ENCODE assay signal across 23 cellular contexts in genomic region chr20:37977786-37978185, GRCh38. TPM values are rescaled to one million over a fixed set of nuclear protein-coding genes. Genes with fewer than 3 reads are reported as not detected.
A peak's percentile ranks its signal among the peaks of the same experiment; 100 is the strongest.
DNase-seq lines count a peak whose midpoint lies in the region; ATAC-seq and TF ChIP-seq lines count a peak whose summit lies in the region.
"Had no signal": no experiment of that assay in that cellular context is flagged by ENCODE, and none has a peak within 500 bp of the region (broad histone marks: within the 10 kb centered on the region; RNA-seq: fewer than 3 reads in every experiment).

No MANE protein-coding gene starts in this region.

- TF ChIP-seq POLR2A in ovary (IDR thresholded peaks at IDR 0.05) = no peak

- H3K4me1 Mint-ChIP-seq in activated naive CD4-positive, alpha-beta T cell treated with anti-CD3 and anti-CD28 coated beads, Interleukin-2, amount 50 U/mL, for 24 hours = peaks cover 15% of the 10 kb centered on the region
- H3K4me1 Mint-ChIP-seq in T-helper 17 cell = no peaks in the 10 kb centered on the region
- H3K4me1 Mint-ChIP-seq in naive thymus-derived CD4-positive, alpha-beta T cell = peaks cover 3 to 21% (median 16%) of the 10 kb centered on the region in 7 donors
- peaks cover 10 to 15% of the 10 kb centered on the region in 2 donors for H3K4me1 Mint-ChIP-seq in stimulated activated naive B cell treated with anti-CD40 and anti-IgM and Interleukin-4, amounts not matched to agents 10 μg/mL and 1 μg/mL and 100 μg/mL, for 72 hours

- H3K4me3 Mint-ChIP-seq in activated naive CD4-positive, alpha-beta T cell treated with anti-CD3 and anti-CD28 coated beads, Interleukin-2, amount 50 U/mL, for 24 hours = peak overlapping the region; percentile 2
- peak overlapping the region; percentile 10 for H3K4me3 Mint-ChIP-seq in T-helper 17 cell
- H3K4me3 Mint-ChIP-seq in naive thymus-derived CD4-positive, alpha-beta T cell = peak overlapping the region in 6 of 10 donors; percentile 8 to 67 (median 36)
- H3K4me3 Mint-ChIP-seq in stimulated activated naive B cell treated with anti-CD40 and anti-IgM and Interleukin-4, amounts not matched to agents 10 μg/mL and 1 μg/mL and 100 μg/mL, for 72 hours = no peak overlapping the region
- H3K4me3 Mint-ChIP-seq: CD4-positive, CD25-positive, alpha-beta regulatory T cell; HFFc6 had no signal

- H3K4me3 ChIP-seq in naive thymus-derived CD4-positive, alpha-beta T cell (ENCODE audit: low read length) = no peak overlapping the region
- H3K4me3 ChIP-seq in ovary = no peak overlapping the region

- POLR2A ChIA-PET in naive thymus-derived CD4-positive, alpha-beta T cell (lab: Charles Lee) = no interaction called here

- WGBS in ovary, 3 donors = 58 to 72% (median 59%) methylated on average over 6 of the region's 6 CpGs

- H3K36me3 ChIP-seq in naive thymus-derived CD4-positive, alpha-beta T cell (ENCODE audit: control insufficient read depth in 2 of 3, insufficient read depth in 3 of 3, low read length in 3 of 3) = peaks cover 0 to 15% (median 4%) of the 10 kb centered on the region in 3 experiments
- H3K36me3 ChIP-seq in ovary = no peaks in the 10 kb centered on the region

- no peak for TF ChIP-seq EP300 in ovary (IDR thresholded peaks at IDR 0.05)

- H3K9me3 Mint-ChIP-seq in activated naive CD4-positive, alpha-beta T cell treated with anti-CD3 and anti-CD28 coated beads, Interleukin-2, amount 50 U/mL, for 24 hours = peaks cover 7% of the 10 kb centered on the region
- peaks cover 0 to 4% (median 0%) of the 10 kb centered on the region in 11 donors for H3K9me3 Mint-ChIP-seq in naive thymus-derived CD4-positive, alpha-beta T cell
- H3K9me3 Mint-ChIP-seq in stimulated activated naive B cell treated with anti-CD40 and anti-IgM and Interleukin-4, amounts not matched to agents 10 μg/mL and 1 μg/mL and 100 μg/mL, for 72 hours = no peaks in the 10 kb centered on the region
- H3K9me3 Mint-ChIP-seq: HFFc6 had no signal

- H3K36me3 Mint-ChIP-seq in activated naive CD4-positive, alpha-beta T cell treated with anti-CD3 and anti-CD28 coated beads, Interleukin-2, amount 50 U/mL, for 24 hours = peaks cover 18% of the 10 kb centered on the region
- peaks cover 10% of the 10 kb centered on the region for H3K36me3 Mint-ChIP-seq in T-helper 17 cell (ENCODE audit: low read depth)
- peaks cover 1 to 46% (median 32%) of the 10 kb centered on the region in 5 donors for H3K36me3 Mint-ChIP-seq in naive thymus-derived CD4-positive, alpha-beta T cell
- H3K36me3 Mint-ChIP-seq in stimulated activated naive B cell treated with anti-CD40 and anti-IgM and Interleukin-4, amounts not matched to agents 10 μg/mL and 1 μg/mL and 100 μg/mL, for 72 hours = peaks cover 41 to 62% of the 10 kb centered on the region in 2 donors

- H3K27me3 Mint-ChIP-seq in activated naive CD4-positive, alpha-beta T cell treated with anti-CD3 and anti-CD28 coated beads, Interleukin-2, amount 50 U/mL, for 24 hours = no peaks in the 10 kb centered on the region
- no peaks in the 10 kb centered on the region for H3K27me3 Mint-ChIP-seq in T-helper 17 cell
- no peaks in the 10 kb centered on the region for H3K27me3 Mint-ChIP-seq in naive thymus-derived CD4-positive, alpha-beta T cell
- H3K27me3 Mint-ChIP-seq in stimulated activated naive B cell treated with anti-CD40 and anti-IgM and Interleukin-4, amounts not matched to agents 10 μg/mL and 1 μg/mL and 100 μg/mL, for 72 hours = peaks cover 0 to 1% of the 10 kb centered on the region in 2 donors
- H3K27me3 Mint-ChIP-seq: CD4-positive, CD25-positive, alpha-beta regulatory T cell had no signal

- CTCF ChIA-PET in naive thymus-derived CD4-positive, alpha-beta T cell (lab: Charles Lee) = no interaction called here

- no peaks in the 10 kb centered on the region for H3K9me3 ChIP-seq in T-helper 17 cell (ENCODE audit: control insufficient read depth, low read length, poor library complexity, severe bottlenecking)
- no peaks in the 10 kb centered on the region for H3K9me3 ChIP-seq in naive thymus-derived CD4-positive, alpha-beta T cell (ENCODE audit: control insufficient read depth in 2 of 3, low read length in 3 of 3)
- H3K9me3 ChIP-seq in ovary = no peaks in the 10 kb centered on the region

- intact Hi-C loops in naive thymus-derived CD4-positive, alpha-beta T cell (cut with micrococcal nuclease) = no loop called here
- intact Hi-C loops in ovary (cut with DNase I) = no loop called here

- H3K4me1 ChIP-seq in naive thymus-derived CD4-positive, alpha-beta T cell (ENCODE audit: control insufficient read depth in 2 of 2, insufficient read depth in 2 of 2, low read length in 2 of 2) = no peaks in the 10 kb centered on the region
- no peaks in the 10 kb centered on the region for H3K4me1 ChIP-seq in ovary (ENCODE audit: insufficient read depth)

- H3K27me3 ChIP-seq in naive thymus-derived CD4-positive, alpha-beta T cell (ENCODE audit: control insufficient read depth in 2 of 2, insufficient read depth in 2 of 2, low read length in 2 of 2) = no peaks in the 10 kb centered on the region
- no peaks in the 10 kb centered on the region for H3K27me3 ChIP-seq in ovary

- H3K27ac Mint-ChIP-seq in activated naive CD4-positive, alpha-beta T cell treated with anti-CD3 and anti-CD28 coated beads, Interleukin-2, amount 50 U/mL, for 24 hours = no peak overlapping the region
- H3K27ac Mint-ChIP-seq in T-helper 17 cell = no peak overlapping the region
- H3K27ac Mint-ChIP-seq in naive thymus-derived CD4-positive, alpha-beta T cell = no peak overlapping the region
- peak overlapping the region; percentile 49 for H3K27ac Mint-ChIP-seq in stimulated activated naive B cell treated with anti-CD40 and anti-IgM and Interleukin-4, amounts not matched to agents 10 μg/mL and 1 μg/mL and 100 μg/mL, for 72 hours
- H3K27ac Mint-ChIP-seq: CD4-positive, CD25-positive, alpha-beta regulatory T cell; HFFc6 had no signal

- no peak for TF ChIP-seq CTCF in ovary (IDR thresholded peaks at IDR 0.05)

- ATAC-seq in T-helper 17 cell (no peak), GM18520 (IDR thresholded peaks at IDR 0.05; ENCODE audit: unreplicated experiment) (no peak)
- ATAC-seq in naive thymus-derived CD4-positive, alpha-beta T cell = no peak
- no peak for ATAC-seq in stimulated activated naive B cell treated with anti-CD40 and anti-IgM and Interleukin-4, amounts not matched to agents 10 μg/mL and 1 μg/mL and 100 μg/mL, for 72 hours (replicated peaks)
- ATAC-seq: HepG2, PC-3 had no signal

- DNase-seq in activated naive CD4-positive, alpha-beta T cell treated with anti-CD3 and anti-CD28 coated beads, Interleukin-2, amount 50 U/mL, for 16 hours = no peak
- DNase-seq in T-helper 17 cell (no peak), cerebellum (ENCODE audit: low spot score) (no peak), ovary (no peak)
- DNase-seq in naive thymus-derived CD4-positive, alpha-beta T cell = no peak
- DNase-seq in stimulated activated naive B cell treated with anti-CD40 and anti-IgM and Interleukin-4, amounts not matched to agents 10 μg/mL and 1 μg/mL and 100 μg/mL, for 72 hours = no peak
- DNase-seq: 8988T; CD4-positive, CD25-positive, alpha-beta regulatory T cell; DMS153; GF-D8; HFFc6; KG1; MV-4-11; NCI-H1417 treated with DMSO at 0.1 percent for 48 hours; NCI-H187 treated with DMSO at 0.1 percent for 48 hours; NCI-H2227 treated with DMSO at 0.1 percent for 48 hours; NCI-H524 treated with DMSO at 0.1 percent for 48 hours; PC-3; RPMI8226; SIG-M5 had no signal

- no peak overlapping the region for H3K27ac ChIP-seq in naive thymus-derived CD4-positive, alpha-beta T cell (ENCODE audit: low read depth, low read length)
- H3K27ac ChIP-seq in ovary = no peak overlapping the region

RNA-seq across cellular contexts. Expression of gene TTI1, which starts 55.5 kb away (rescaled TPM):
- total RNA-seq in T-helper 17 cell (10 to 100 TPM; 15.5 to 16.0 TPM), cerebellum (34.8 TPM), ovary (10 to 100 TPM; 10.7 to 19.7 (median 16.3) TPM)
- total RNA-seq in naive thymus-derived CD4-positive, alpha-beta T cell = 10 to 100 TPM; 15.9 to 29.8 (median 25.3) TPM
- polyA plus RNA-seq in naive thymus-derived CD4-positive, alpha-beta T cell = 10 to 100 TPM; 15.0 to 25.0 TPM
- 10 to 100 TPM in 1 of 2 donors, 1 to 10 TPM in 1; 9.3 to 18.8 TPM for polyA plus RNA-seq in ovary

RNA-seq across cellular contexts. Expression of gene RPRD1B, which starts 55.8 kb away (rescaled TPM):
- total RNA-seq in T-helper 17 cell = 10 to 100 TPM; 47.7 to 51.2 TPM
- 10 to 100 TPM; 43.5 to 49.1 (median 45.5) TPM for total RNA-seq in naive thymus-derived CD4-positive, alpha-beta T cell
- polyA plus RNA-seq in naive thymus-derived CD4-positive, alpha-beta T cell = 1 to 10 TPM; 3.4 to 9.4 TPM
- total RNA-seq in cerebellum = 33.8 TPM
- 10 to 100 TPM; 21.8 to 45.3 (median 33.4) TPM for total RNA-seq in ovary
- 10 to 100 TPM; 12.1 to 36.3 TPM for polyA plus RNA-seq in ovary

Comparison
In these comparisons a context has a peak if more than half of its experiments do, and no peak if none do; other contexts are left out.
1. H3K4me3 Mint-ChIP-seq: peak in activated naive CD4-positive, alpha-beta T cell treated with anti-CD3 and anti-CD28 coated beads, Interleukin-2, amount 50 U/mL, for 24 hours (single experiment), T-helper 17 cell (single experiment) and naive thymus-derived CD4-positive, alpha-beta T cell (6 of 10); none in stimulated activated naive B cell treated with anti-CD40 and anti-IgM and Interleukin-4, amounts not matched to agents 10 μg/mL and 1 μg/mL and 100 μg/mL, for 72 hours (0 of 2).